ENCODE assay signal across 17 cellular contexts in genomic region chr17:40545660-40546059, GRCh38. TPM values are rescaled to one million over a fixed set of nuclear protein-coding genes. Genes with fewer than 3 reads are reported as not detected.
DNase-seq lines count a peak whose midpoint lies in the region; ATAC-seq and TF ChIP-seq lines count a peak whose summit lies in the region.
"Had no signal": no experiment of that assay in that cellular context is flagged by ENCODE, and none has a peak within 500 bp of the region (broad histone marks: within the 10 kb centered on the region; RNA-seq: fewer than 3 reads in every experiment).

No MANE protein-coding gene starts in this region.

- H3K79me2 ChIP-seq in mesendoderm (ENCODE audit: control insufficient read depth, insufficient read depth, low read length): no peaks in the 10 kb centered on the region

- H4K5ac ChIP-seq in IMR-90 (ENCODE audit: low read depth, low read length) (peak overlapping the region; percentile 11; the same call in 1 of the 2 replicates), mesendoderm (ENCODE audit: low read length) (no peak overlapping the region)

- TF ChIP-seq RAD21 in IMR-90 (IDR thresholded peaks at IDR 0.05; ENCODE audit: low read length): no peak

- TF ChIP-seq CTCF in IMR-90 (conservative IDR thresholded peaks at IDR 0.05; ENCODE audit: low read depth, low read length) (no peak), endodermal cell (conservative IDR thresholded peaks at IDR 0.05) (no peak), heart right ventricle (IDR thresholded peaks at IDR 0.05) (no peak)

- H3K36me3 ChIP-seq in IMR-90 (ENCODE audit: control insufficient read depth, insufficient read depth, low read length) (no peaks in the 10 kb centered on the region), endodermal cell (ENCODE audit: control insufficient read depth, insufficient read depth, low read length) (no peaks in the 10 kb centered on the region), mesendoderm (ENCODE audit: control insufficient read depth, insufficient read depth, low read length) (no peaks in the 10 kb centered on the region), heart right ventricle (no peaks in the 10 kb centered on the region)
- H3K36me3 ChIP-seq: ascending aorta, esophagus squamous epithelium, thyroid gland had no signal

- intact Hi-C loops in IMR-90 (cut with micrococcal nuclease): no loop called here
- intact Hi-C loops in heart right ventricle (cut with DNase I): no loop called here

- H2BK120ac ChIP-seq in IMR-90 (ENCODE audit: low read depth, low read length) (peak overlapping the region; percentile 85), mesendoderm (ENCODE audit: low read depth, low read length) (no peak overlapping the region)

- H4K8ac ChIP-seq in IMR-90 (ENCODE audit: low read depth in 2 of 2, low read length in 2 of 2) (peak overlapping the region in 1 of 2 experiments; percentile 33; a peak in 1 of 4 replicates), mesendoderm (ENCODE audit: low read depth, low read length) (no peak overlapping the region)

- peak overlapping the region; percentile 81 for H4K91ac ChIP-seq in IMR-90 (ENCODE audit: insufficient read depth, low read depth, low read length)

- H2BK15ac ChIP-seq in IMR-90 (ENCODE audit: low read depth, low read length) (peak overlapping the region; percentile 81; the same call in 2 of the 3 replicates), mesendoderm (replicated peaks; ENCODE audit: low read depth) (no peak overlapping the region)

- WGBS in IMR-90 (ENCODE audit: extremely low coverage in 2 of 2, insufficient read length in 1 of 2), 2 experiments: no CpG with 5 or more reads among the region's 11 CpGs
- WGBS in endodermal cell (ENCODE audit: insufficient coverage in 1 of 2, insufficient read length in 1 of 2), 2 experiments: 89 to 100% methylated on average over 6 to 11 of the region's 11 CpGs
- no CpG with 5 or more reads among the region's 11 CpGs for WGBS in mesendoderm (ENCODE audit: extremely low coverage, insufficient coverage, low lambda C conversion rate)
- WGBS in heart right ventricle, 2 donors: 95 to 96% methylated on average over 11 of the region's 11 CpGs

- CTCF ChIA-PET in activated CD8-positive, alpha-beta memory T cell treated with anti-CD3 and anti-CD28 coated beads, Interleukin-2, amount 10 ng/mL, durations not matched to agents 7 days and 5 days (lab: Charles Lee): interaction anchor here (1.7 to 27.4 kb wide), 2 partner anchors 12 to 14 kb away, joined by 4 to 447 read pairs; partner anchors contain the start of gene CCR7
- CTCF ChIA-PET in IMR-90 (lab: Yijun Ruan, JAX): interaction anchor here (1.1 kb wide), 1 partner anchor 14 kb away, joined by 3 read pairs; no protein-coding TSS in a partner anchor

- H3K27ac Mint-ChIP-seq in activated CD8-positive, alpha-beta memory T cell treated with anti-CD3 and anti-CD28 coated beads, Interleukin-2, amount 10 ng/mL, durations not matched to agents 7 days and 5 days: no peak overlapping the region
- no peak overlapping the region for H3K27ac Mint-ChIP-seq in endodermal cell
- H3K27ac Mint-ChIP-seq: dendritic cell treated with granulocyte-macrophage colony-stimulating factor and Interleukin-4, amounts not matched to agents 40 ng/mL and 50 ng/mL, for 4 days had no signal

- peak overlapping the region; percentile 83 for H3K4ac ChIP-seq in IMR-90 (ENCODE audit: low read depth, low read length)
- H3K4ac ChIP-seq in mesendoderm (ENCODE audit: low read depth, low read length): no peak overlapping the region

- dilution Hi-C loops in IMR-90 (cut with HindIII; ENCODE audit: low sequenced_read_pairs, unreplicated experiment): no loop called here

- H3K4me1 ChIP-seq in IMR-90 (ENCODE audit: control insufficient read depth, insufficient read depth, low read length) (peaks cover 54% of the 10 kb centered on the region), endodermal cell (ENCODE audit: control insufficient read depth, insufficient read depth, low read length) (no peaks in the 10 kb centered on the region), mesendoderm (ENCODE audit: control insufficient read depth, low read depth, low read length) (no peaks in the 10 kb centered on the region), heart right ventricle (peaks cover 30 to 67% (median 54%) of the 10 kb centered on the region in 9 donors)

- H3K18ac ChIP-seq in IMR-90 (ENCODE audit: low read depth, low read length): peak overlapping the region; percentile 31
- H3K18ac ChIP-seq in mesendoderm (ENCODE audit: low read length): no peak overlapping the region

- H3K4me3 ChIP-seq in IMR-90 (ENCODE audit: insufficient read depth, low read depth, low read length): no peak overlapping the region
- no peak overlapping the region for H3K4me3 ChIP-seq in endodermal cell (ENCODE audit: low read length)
- H3K4me3 ChIP-seq in mesendoderm (ENCODE audit: low read length): no peak overlapping the region
- H3K4me3 ChIP-seq in heart right ventricle: no peak overlapping the region
- H3K4me3 ChIP-seq: ascending aorta, esophagus squamous epithelium, thyroid gland had no signal

- H3K27ac ChIP-seq in IMR-90 (ENCODE audit: insufficient read depth, low read length): 0 out of 2 replicates have a peak overlapping the region, but pooled peaks have one; percentile 8
- H3K27ac ChIP-seq in endodermal cell (ENCODE audit: low read depth, low read length): no peak overlapping the region
- H3K27ac ChIP-seq in mesendoderm (ENCODE audit: low read depth, low read length): no peak overlapping the region
- no peak overlapping the region for H3K27ac ChIP-seq in heart right ventricle
- H3K27ac ChIP-seq: ascending aorta, esophagus squamous epithelium, thyroid gland had no signal

- peaks cover 54% of the 10 kb centered on the region for H3K9me1 ChIP-seq in IMR-90 (ENCODE audit: insufficient read depth, low read length)

- H3K36me3 Mint-ChIP-seq in activated CD8-positive, alpha-beta memory T cell treated with anti-CD3 and anti-CD28 coated beads, Interleukin-2, amount 10 ng/mL, durations not matched to agents 7 days and 5 days: no peaks in the 10 kb centered on the region
- H3K36me3 Mint-ChIP-seq in endodermal cell (ENCODE audit: low read depth): no peaks in the 10 kb centered on the region

- peak overlapping the region; percentile 9 for H2AFZ ChIP-seq in IMR-90 (replicated peaks; ENCODE audit: low read length, poor library complexity)

- BruUV-seq in IMR-90 (replicated peaks; lab: Mats Ljungman, UMichigan): no TSS peak

- peak overlapping the region; percentile 92 for H2BK20ac ChIP-seq in IMR-90 (ENCODE audit: low read depth, low read length)

- H4K20me1 ChIP-seq in IMR-90 (ENCODE audit: insufficient read depth, low read length): no peaks in the 10 kb centered on the region

- POLR2A ChIA-PET in IMR-90 (lab: Charles Lee; ENCODE audit: unreplicated experiment): no interaction called here

- no peak overlapping the region for H3K4me3 Mint-ChIP-seq in activated CD8-positive, alpha-beta memory T cell treated with anti-CD3 and anti-CD28 coated beads, Interleukin-2, amount 10 ng/mL, durations not matched to agents 7 days and 5 days
- no peak overlapping the region for H3K4me3 Mint-ChIP-seq in endodermal cell
- H3K4me3 Mint-ChIP-seq: dendritic cell treated with granulocyte-macrophage colony-stimulating factor and Interleukin-4, amounts not matched to agents 40 ng/mL and 50 ng/mL, for 4 days had no signal

- H3K4me1 Mint-ChIP-seq in activated CD8-positive, alpha-beta memory T cell treated with anti-CD3 and anti-CD28 coated beads, Interleukin-2, amount 10 ng/mL, durations not matched to agents 7 days and 5 days: peaks cover 73% of the 10 kb centered on the region
- peaks cover 13% of the 10 kb centered on the region for H3K4me1 Mint-ChIP-seq in endodermal cell

- no peak for TF ChIP-seq POLR2A in IMR-90 (IDR thresholded peaks at IDR 0.05; ENCODE audit: low read depth, low read length)

- H2AK5ac ChIP-seq in IMR-90 (ENCODE audit: low read depth, low read length): peak overlapping the region; percentile 60
- H2AK5ac ChIP-seq in mesendoderm (ENCODE audit: low read length): no peak overlapping the region

- peak overlapping the region; percentile 14 for H3K14ac ChIP-seq in IMR-90 (replicated peaks; ENCODE audit: low read depth, low read length)

- DNase-seq in activated CD8-positive, alpha-beta memory T cell treated with anti-CD3 and anti-CD28 coated beads, Interleukin-2, amount 10 ng/mL, durations not matched to agents 7 days and 5 days: peak; percentile 37
- no peak for DNase-seq in activated CD8-positive, alpha-beta memory T cell treated with anti-CD3 and anti-CD28 coated beads, Interleukin-2, amount 50 U/mL, for 48 hours
- no peak for DNase-seq in IMR-90
- DNase-seq in endodermal cell: peak; percentile 45
- DNase-seq in stimulated activated CD8-positive, alpha-beta memory T cell treated with anti-CD3 and anti-CD28 coated beads, Interleukin-4, amount 100 ng/mL, for 48 hours: peak; percentile 22
- no peak for DNase-seq in GM19238 (ENCODE audit: insufficient read length, low spot score)
- no peak for DNase-seq in mesendoderm
- DNase-seq in heart right ventricle: no peak
- DNase-seq: DMS 273 treated with DMSO at 0.1 percent for 48 hours, esophagus squamous epithelium, NCI-H1694 treated with DMSO at 0.1 percent for 48 hours, NCI-H446 treated with DMSO at 0.1 percent for 48 hours, SK-N-SH had no signal

- H3K9ac ChIP-seq in IMR-90 (ENCODE audit: low read depth, low read length): no peak overlapping the region
- no peak overlapping the region for H3K9ac ChIP-seq in endodermal cell (ENCODE audit: extremely low read depth, low read length, poor library complexity, severe bottlenecking)
- no peak overlapping the region for H3K9ac ChIP-seq in mesendoderm (ENCODE audit: low read length)
- H3K9ac ChIP-seq: SK-N-SH had no signal

- no peaks in the 10 kb centered on the region for H3K9me3 ChIP-seq in IMR-90 (ENCODE audit: control insufficient read depth, insufficient read depth, low read length)
- no peaks in the 10 kb centered on the region for H3K9me3 ChIP-seq in endodermal cell (ENCODE audit: control insufficient read depth, low read length)
- H3K9me3 ChIP-seq in heart right ventricle: no peaks in the 10 kb centered on the region
- H3K9me3 ChIP-seq: ascending aorta, esophagus squamous epithelium, SK-N-SH, thyroid gland had no signal

- no peak overlapping the region for H3K4me2 ChIP-seq in IMR-90 (ENCODE audit: low read depth, low read length)
- no peak overlapping the region for H3K4me2 ChIP-seq in mesendoderm (ENCODE audit: low read length)
- H3K4me2 ChIP-seq: SK-N-SH had no signal

- H3K9me3 Mint-ChIP-seq in activated CD8-positive, alpha-beta memory T cell treated with anti-CD3 and anti-CD28 coated beads, Interleukin-2, amount 10 ng/mL, durations not matched to agents 7 days and 5 days (ENCODE audit: low read depth): no peaks in the 10 kb centered on the region
- no peaks in the 10 kb centered on the region for H3K9me3 Mint-ChIP-seq in endodermal cell
- H3K9me3 Mint-ChIP-seq: dendritic cell treated with granulocyte-macrophage colony-stimulating factor and Interleukin-4, amounts not matched to agents 40 ng/mL and 50 ng/mL, for 4 days had no signal

- H3K56ac ChIP-seq in IMR-90 (ENCODE audit: extremely low read depth, insufficient read depth, low read length) (no peak overlapping the region), mesendoderm (ENCODE audit: low read length) (no peak overlapping the region)

- no peak overlapping the region for H3K23ac ChIP-seq in IMR-90 (ENCODE audit: low read depth, low read length)
- H3K23ac ChIP-seq in mesendoderm (ENCODE audit: low read length): no peak overlapping the region

- H2BK5ac ChIP-seq in IMR-90 (ENCODE audit: low read depth, low read length, poor library complexity, severe bottlenecking): peak overlapping the region; percentile 51
- H2BK5ac ChIP-seq in mesendoderm (ENCODE audit: low read length): no peak overlapping the region

- H3K27me3 Mint-ChIP-seq in activated CD8-positive, alpha-beta memory T cell treated with anti-CD3 and anti-CD28 coated beads, Interleukin-2, amount 10 ng/mL, durations not matched to agents 7 days and 5 days: no peaks in the 10 kb centered on the region
- H3K27me3 Mint-ChIP-seq in endodermal cell (ENCODE audit: insufficient read depth): peaks cover 27% of the 10 kb centered on the region

- H3K79me1 ChIP-seq in IMR-90 (ENCODE audit: low read depth in 1 of 2, low read length in 2 of 2) (peaks cover 0 to 37% of the 10 kb centered on the region in 2 experiments; a peak in 3 of 4 replicates), mesendoderm (ENCODE audit: low read length) (no peaks in the 10 kb centered on the region)

- in situ Hi-C loops in IMR-90 (cut with MboI; ENCODE audit: low sequenced_read_pairs): no loop called here

- no peak overlapping the region for H2AK9ac ChIP-seq in IMR-90 (replicated peaks; ENCODE audit: low read depth, low read length, poor library complexity)

- ATAC-seq in activated CD8-positive, alpha-beta memory T cell treated with anti-CD3 and anti-CD28 coated beads, Interleukin-2, amount 10 ng/mL, durations not matched to agents 7 days and 5 days: no peak
- ATAC-seq in IMR-90 (ENCODE audit: low read depth) (no peak), heart right ventricle (no peak)

- H3K27me3 ChIP-seq in IMR-90 (ENCODE audit: control insufficient read depth, insufficient read depth, low read length) (no peaks in the 10 kb centered on the region), endodermal cell (ENCODE audit: control insufficient read depth, insufficient read depth, low read length, poor library complexity, severe bottlenecking) (no peaks in the 10 kb centered on the region), mesendoderm (ENCODE audit: insufficient read depth, low read length, poor library complexity) (no peaks in the 10 kb centered on the region), heart right ventricle (no peaks in the 10 kb centered on the region)
- H3K27me3 ChIP-seq: ascending aorta, esophagus squamous epithelium, thyroid gland had no signal

RNA-seq across cellular contexts. Expression of gene CCR7, which starts 19.6 kb away (rescaled TPM):
- total RNA-seq in activated CD8-positive, alpha-beta memory T cell treated with anti-CD3 and anti-CD28 coated beads, Interleukin-2, amount 10 ng/mL, durations not matched to agents 7 days and 5 days: 10 to 100 TPM; 43.5 to 83.9 TPM
- total RNA-seq in IMR-90 (2012; rRNA removed): 0.28 and 0.36 TPM in 2 replicates
- polyA plus RNA-seq in IMR-90 (2012; rRNA removed): 0.14 and 0.22 TPM in 2 replicates
- polyA plus RNA-seq in IMR-90 (2012; cell fraction: cytosol; rRNA removed): 0.16 TPM in 1 of 2 replicates, not detected in the other
- 0.23 and 0.39 TPM in 2 replicates for polyA plus RNA-seq in IMR-90 (2012; cell fraction: nucleus; rRNA removed; ENCODE audit: low replicate concordance)
- under 1 TPM in 1 of 2 donors, not detected in 1; 0.53 TPM for total RNA-seq in endodermal cell
- 0.21 TPM for polyA plus RNA-seq in endodermal cell (2013, experiment 1 of 2)
- not detected for polyA plus RNA-seq in endodermal cell (2013, experiment 2 of 2)
- 3.8 TPM for polyA plus RNA-seq in mesendoderm (2013, experiment 1 of 2)
- 3.8 TPM for polyA plus RNA-seq in mesendoderm (2013, experiment 2 of 2)
- 1 to 10 TPM in 1 of 10 donors, under 1 TPM in 3, not detected in 6; 0.10 to 1.7 (median 0.48) TPM for total RNA-seq in heart right ventricle
- polyA plus RNA-seq in heart right ventricle: under 1 TPM in 1 of 2 donors, not detected in 1; 0.46 TPM
- total RNA-seq: ascending aorta, myocyte had no signal
- polyA plus RNA-seq: SK-N-SH had no signal

RNA-seq across cellular contexts. Expression of gene TNS4, which starts 44.2 kb away (rescaled TPM):
- total RNA-seq in activated CD8-positive, alpha-beta memory T cell treated with anti-CD3 and anti-CD28 coated beads, Interleukin-2, amount 10 ng/mL, durations not matched to agents 7 days and 5 days: 1 to 10 TPM; 4.2 to 5.8 TPM
- total RNA-seq in IMR-90 (2012; rRNA removed): 0.28 TPM in 1 of 2 replicates, not detected in the other
- polyA plus RNA-seq in IMR-90 (2012; rRNA removed): 0.07 TPM in 1 of 2 replicates, not detected in the other
- polyA plus RNA-seq in IMR-90 (2012; cell fraction: cytosol; rRNA removed): 0.07 and 0.08 TPM in 2 replicates
- 0.33 and 0.57 TPM in 2 replicates for polyA plus RNA-seq in IMR-90 (2012; cell fraction: nucleus; rRNA removed; ENCODE audit: low replicate concordance)
- total RNA-seq in endodermal cell: 1 to 10 TPM in 1 of 2 donors, under 1 TPM in 1; 0.89 to 2.5 TPM
- 0.07 TPM for polyA plus RNA-seq in endodermal cell (2013, experiment 1 of 2)
- not detected for polyA plus RNA-seq in endodermal cell (2013, experiment 2 of 2)
- 5.7 TPM for polyA plus RNA-seq in mesendoderm (2013, experiment 1 of 2)
- polyA plus RNA-seq in mesendoderm (2013, experiment 2 of 2): 4.9 TPM
- under 1 TPM in 1 of 10 donors, not detected in 9; 0.62 TPM for total RNA-seq in heart right ventricle
- under 1 TPM in 1 of 2 donors, not detected in 1; 0.01 TPM for polyA plus RNA-seq in heart right ventricle
- total RNA-seq: ascending aorta, myocyte had no signal
- polyA plus RNA-seq: SK-N-SH had no signal

Comparison
In these comparisons a context has a peak if more than half of its experiments do, and no peak if none do; other contexts are left out.
1. DNase-seq: peak in activated CD8-positive, alpha-beta memory T cell treated with anti-CD3 and anti-CD28 coated beads, Interleukin-2, amount 10 ng/mL, durations not matched to agents 7 days and 5 days (single experiment), endodermal cell (single experiment) and stimulated activated CD8-positive, alpha-beta memory T cell treated with anti-CD3 and anti-CD28 coated beads, Interleukin-4, amount 100 ng/mL, for 48 hours (single experiment); none in activated CD8-positive, alpha-beta memory T cell treated with anti-CD3 and anti-CD28 coated beads, Interleukin-2, amount 50 U/mL, for 48 hours (single experiment), IMR-90 (single experiment), GM19238 (single experiment), mesendoderm (single experiment) and heart right ventricle (0 of 2).
2. RNA of gene CCR7, which starts 19.6 kb away (total RNA-seq): 43.5 to 83.9 TPM in activated CD8-positive, alpha-beta memory T cell treated with anti-CD3 and anti-CD28 coated beads, Interleukin-2, amount 10 ng/mL, durations not matched to agents 7 days and 5 days; 0.53 TPM in endodermal cell, 0.28 to 0.36 TPM in IMR-90 and 0.10 to 1.7 TPM in heart right ventricle; every median in the first group is over 10 times any median in the second.